16 cellular contexts compared by ENCODE assay signal in genomic region chr2:126700677-126701076, GRCh38. TPM values are rescaled to one million over a fixed set of nuclear protein-coding genes. Genes with fewer than 3 reads are reported as not detected.
A peak's percentile ranks its signal among the peaks of the same experiment; 100 is the strongest.
DNase-seq lines count a peak whose midpoint lies in the region; ATAC-seq and TF ChIP-seq lines count a peak whose summit lies in the region.
"Had no signal": no experiment of that assay in that cellular context is flagged by ENCODE, and none has a peak within 500 bp of the region (broad histone marks: within the 10 kb centered on the region; RNA-seq: fewer than 3 reads in every experiment).

No MANE protein-coding gene starts in this region.

- no peaks in the 10 kb centered on the region for H3K9me3 Mint-ChIP-seq in osteocyte (ENCODE audit: unreplicated experiment)
- H3K9me3 Mint-ChIP-seq: memory B cell had no signal

- ATAC-seq in GM19035 (IDR thresholded peaks at IDR 0.05; ENCODE audit: unreplicated experiment) (no peak), GM19397 (IDR thresholded peaks at IDR 0.05; ENCODE audit: unreplicated experiment) (no peak)
- ATAC-seq: PC-3 had no signal

- no peak overlapping the region for H2AFZ ChIP-seq in fibroblast of lung (ENCODE audit: low read length)

- H3K27me3 ChIP-seq in HUES64 (ENCODE audit: insufficient read depth, low read length) (no peaks in the 10 kb centered on the region), fibroblast of lung (ENCODE audit: control insufficient read depth, insufficient read depth, low read length) (no peaks in the 10 kb centered on the region)
- H3K27me3 ChIP-seq: dorsolateral prefrontal cortex had no signal

- peaks cover 16% of the 10 kb centered on the region for H3K36me3 Mint-ChIP-seq in osteocyte (ENCODE audit: unreplicated experiment)

- H3K4me3 ChIP-seq in HUES64 (ENCODE audit: low read length), result no peak overlapping the region
- no peak overlapping the region for H3K4me3 ChIP-seq in fibroblast of lung (replicated peaks in 1 of 4; ENCODE audit: control extremely low read depth in 1 of 4, insufficient read depth in 1 of 4, low read depth in 3 of 4, low read length in 4 of 4)
- H3K4me3 ChIP-seq: dorsolateral prefrontal cortex had no signal

- H3K9ac ChIP-seq in HUES64 (ENCODE audit: low read depth, low read length), result no peak overlapping the region
- H3K9ac ChIP-seq in fibroblast of lung (ENCODE audit: insufficient read depth, low read length), result no peak overlapping the region
- H3K9ac ChIP-seq: SK-N-SH had no signal

- peaks cover 12% of the 10 kb centered on the region; the same call in 1 of the 2 replicates for H3K4me1 ChIP-seq in HUES64 (ENCODE audit: insufficient read depth, low read length)
- peaks cover 3% of the 10 kb centered on the region for H3K4me1 ChIP-seq in fibroblast of lung (ENCODE audit: control insufficient read depth, extremely low read depth, insufficient read depth, low read length)

- 70% methylated on average over 2 of the region's 2 CpGs for WGBS in HUES64

- H3K27me3 Mint-ChIP-seq in osteocyte (ENCODE audit: unreplicated experiment), result no peaks in the 10 kb centered on the region
- H3K27me3 Mint-ChIP-seq: memory B cell had no signal

- H3K4me1 Mint-ChIP-seq in osteocyte (ENCODE audit: unreplicated experiment), result peaks cover 17% of the 10 kb centered on the region
- H3K4me1 Mint-ChIP-seq: memory B cell had no signal

- peak overlapping the region; percentile 1 for H3K27ac Mint-ChIP-seq in osteocyte (ENCODE audit: unreplicated experiment)
- H3K27ac Mint-ChIP-seq: memory B cell had no signal

- H3K4me3 Mint-ChIP-seq in osteocyte (ENCODE audit: unreplicated experiment), result no peak overlapping the region
- H3K4me3 Mint-ChIP-seq: memory B cell had no signal

- DNase-seq in EH (ENCODE audit: low read depth) (peak; percentile 34), fibroblast of lung (ENCODE audit: low read depth in 2 of 2) (peak; percentile 26 to 44), osteocyte (ENCODE audit: extremely low spot score, unreplicated experiment) (no peak), NCI-H526 treated with DMSO at 0.1 percent for 48 hours (lab: John Stamatoyannopoulos, UW) (no peak), GM03348 (ENCODE audit: low spot score) (no peak)
- DNase-seq: C1 segment of cervical spinal cord; dorsolateral prefrontal cortex; NCI-H146; occipital lobe; PC-3; SK-N-SH; stimulated activated naive CD4-positive, alpha-beta T cell treated with Interleukin-2 at 50 U/mL for 16 hours had no signal

- H3K36me3 ChIP-seq in HUES64 (ENCODE audit: insufficient read depth, low read length) (no peaks in the 10 kb centered on the region; the same call in 1 of the 2 replicates), fibroblast of lung (ENCODE audit: control insufficient read depth, insufficient read depth, low read length) (peaks cover 8% of the 10 kb centered on the region)

- peaks cover 3% of the 10 kb centered on the region for H3K9me3 ChIP-seq in HUES64 (ENCODE audit: insufficient read depth, low read depth, low read length)
- H3K9me3 ChIP-seq in fibroblast of lung (ENCODE audit: control insufficient read depth, insufficient read depth, low read depth, low read length), result no peaks in the 10 kb centered on the region
- H3K9me3 ChIP-seq: SK-N-SH had no signal

- peak overlapping the region; percentile 55; the same call in 1 of the 2 replicates for H3K27ac ChIP-seq in HUES64 (ENCODE audit: low read depth, low read length)
- H3K27ac ChIP-seq in fibroblast of lung (ENCODE audit: insufficient read depth, low read length), result no peak overlapping the region
- H3K27ac ChIP-seq: dorsolateral prefrontal cortex had no signal

- H3K79me2 ChIP-seq in fibroblast of lung (ENCODE audit: control insufficient read depth, insufficient read depth, low read length), result no peaks in the 10 kb centered on the region

- H4K20me1 ChIP-seq in fibroblast of lung (ENCODE audit: control insufficient read depth, extremely low read depth, insufficient read depth, low read length), result no peaks in the 10 kb centered on the region

- no peak for TF ChIP-seq CTCF in fibroblast of lung (conservative IDR thresholded peaks at IDR 0.05 in 1 of 2, IDR thresholded peaks at IDR 0.05 in 1 of 2; ENCODE audit: low read depth in 1 of 2, low read length in 2 of 2)
- TF ChIP-seq CTCF in osteocyte (IDR thresholded peaks at IDR 0.05), result no peak

- H3K4me2 ChIP-seq in fibroblast of lung (ENCODE audit: extremely low read depth, insufficient read depth, low read length), result no peak overlapping the region
- H3K4me2 ChIP-seq: SK-N-SH had no signal

RNA-seq across cellular contexts. Expression of gene GYPC, which starts 44.7 kb away (rescaled TPM):
- polyA plus RNA-seq in HUES64 (2013, experiment 1 of 2), result 40.3 TPM
- polyA plus RNA-seq in HUES64 (2013, experiment 2 of 2), result 48.0 TPM
- total RNA-seq in fibroblast of lung (135 and 244 TPM in 2 replicates), osteocyte (110 and 114 TPM in 2 replicates)
- 167 and 170 TPM in 2 replicates for polyA plus RNA-seq in fibroblast of lung
- polyA plus RNA-seq in fibroblast of lung (2012), result 136 and 141 TPM in 2 replicates
- 236 and 284 TPM in 2 replicates for polyA minus RNA-seq in fibroblast of lung (ENCODE audit: low replicate concordance)
- total RNA-seq: PC-3 had no signal
- polyA plus RNA-seq: SK-N-SH had no signal

Comparison
In these comparisons a context has a peak if more than half of its experiments do, and no peak if none do; other contexts are left out.
1. DNase-seq: peak in EH (single experiment) and fibroblast of lung (2 of 2); none in osteocyte (single experiment), NCI-H526 treated with DMSO at 0.1 percent for 48 hours (single experiment) and GM03348 (single experiment).